Comparison of ENCODE assay signal across 9 cellular contexts in the genomic region with DNA sequence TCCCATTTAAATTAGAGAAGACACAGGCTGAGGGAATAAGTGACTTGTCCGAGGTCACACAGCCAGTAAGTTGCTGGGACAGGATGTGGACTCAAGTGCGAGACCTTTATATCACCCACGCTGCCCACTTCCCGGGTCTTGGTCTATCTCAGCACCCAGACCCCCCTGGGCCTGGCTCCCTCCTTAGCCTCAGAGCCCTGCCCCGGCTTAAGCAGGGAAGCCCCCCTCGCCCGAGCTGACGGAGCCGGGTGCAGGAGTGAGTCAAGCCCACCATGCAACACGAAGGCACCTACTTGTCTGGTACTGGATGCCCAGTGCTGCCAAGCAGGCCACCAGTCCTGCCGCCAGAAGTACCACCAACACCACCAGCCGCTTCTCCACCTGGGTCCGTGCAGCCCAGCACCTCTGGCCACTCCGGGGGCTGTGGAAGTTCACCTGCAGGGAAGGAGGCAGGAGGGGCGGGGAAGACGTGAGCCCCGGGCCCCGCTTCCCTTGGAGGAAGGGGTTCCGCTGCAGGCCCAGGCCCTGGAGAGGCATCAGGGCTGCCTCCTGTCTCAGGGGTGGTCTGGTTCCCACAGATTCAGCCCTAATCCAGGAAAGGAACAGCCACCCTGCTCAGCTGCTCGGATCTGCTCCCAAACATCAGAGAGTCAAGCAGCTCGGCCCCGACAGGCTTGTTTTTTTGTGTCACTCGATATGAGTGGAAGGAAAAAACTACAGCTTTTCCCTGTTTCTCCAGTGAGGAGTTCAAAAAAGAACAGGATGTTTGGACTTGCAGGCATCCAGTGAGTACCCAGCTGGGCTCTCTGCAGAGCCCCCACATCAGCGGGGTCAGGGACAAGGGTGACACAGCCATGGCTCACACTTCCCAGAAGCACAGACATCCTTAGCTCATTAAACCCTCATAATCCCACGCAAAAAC. TPM values are rescaled to one million over a fixed set of nuclear protein-coding genes. Genes with fewer than 3 reads are reported as not detected.
DNase-seq lines count a peak whose midpoint lies in the region; ATAC-seq and TF ChIP-seq lines count a peak whose summit lies in the region.
"Had no signal": no experiment of that assay in that cellular context is flagged by ENCODE, and none has a peak within 500 bp of the region (broad histone marks: within the 10 kb centered on the region; RNA-seq: fewer than 3 reads in every experiment).

No MANE protein-coding gene starts in this region.

- peaks cover 29 to 48% of the 10 kb centered on the region in 2 donors for H3K4me1 ChIP-seq in gastrocnemius medialis

- peaks cover 93% of the 10 kb centered on the region for H3K36me3 Mint-ChIP-seq in activated T-helper 17 cell treated with anti-CD3 and anti-CD28 coated beads, Interleukin-2, amount 50 U/mL, for 72 hours (ENCODE audit: low read depth)

- H3K27ac ChIP-seq in gastrocnemius medialis, result peak overlapping the region; percentile 25 to 82 (median 80)

- H3K9me3 ChIP-seq in gastrocnemius medialis, result no peaks in the 10 kb centered on the region

- DNase-seq in EL (peak; percentile 27), hepatic stellate cell (ENCODE audit: low spot score) (peak; percentile 66), gastrocnemius medialis (no peak), ureter (ENCODE audit: low spot score) (no peak), left colon (no peak)
- no peak for DNase-seq in central memory CD4-positive, alpha-beta T cell
- DNase-seq: GDM1 had no signal

- H3K9me3 Mint-ChIP-seq in activated T-helper 17 cell treated with anti-CD3 and anti-CD28 coated beads, Interleukin-2, amount 50 U/mL, for 72 hours, result no peaks in the 10 kb centered on the region

- ATAC-seq in activated T-helper 17 cell treated with anti-CD3 and anti-CD28 coated beads, Interleukin-2, amount 50 U/mL, for 72 hours (replicated peaks), result peak; percentile 46
- peak in 1 of 2 donors; percentile 18 for ATAC-seq in gastrocnemius medialis
- no peak for ATAC-seq in GM21786 (IDR thresholded peaks at IDR 0.05; ENCODE audit: unreplicated experiment)
- ATAC-seq in left colon, result no peak

- in situ Hi-C loops in gastrocnemius medialis (cut with MboI; ENCODE audit: low sequenced_read_pairs in 4 of 4), result no loop called here

- H3K4me1 Mint-ChIP-seq in activated T-helper 17 cell treated with anti-CD3 and anti-CD28 coated beads, Interleukin-2, amount 50 U/mL, for 72 hours, result peaks cover 43% of the 10 kb centered on the region

- peak overlapping the region; percentile 75 for H3K4me3 Mint-ChIP-seq in activated T-helper 17 cell treated with anti-CD3 and anti-CD28 coated beads, Interleukin-2, amount 50 U/mL, for 72 hours

- TF ChIP-seq POLR2A in gastrocnemius medialis (IDR thresholded peaks at IDR 0.05), result no peak

- H3K36me3 ChIP-seq in gastrocnemius medialis, result no peaks in the 10 kb centered on the region

- peak overlapping the region; percentile 34 to 42 (median 38) for H3K4me3 ChIP-seq in gastrocnemius medialis

- H3K27me3 ChIP-seq in gastrocnemius medialis, result no peaks in the 10 kb centered on the region

- H3K27me3 Mint-ChIP-seq in activated T-helper 17 cell treated with anti-CD3 and anti-CD28 coated beads, Interleukin-2, amount 50 U/mL, for 72 hours, result no peaks in the 10 kb centered on the region

- TF ChIP-seq CTCF in gastrocnemius medialis (IDR thresholded peaks at IDR 0.05 in 4 of 5, conservative IDR thresholded peaks at IDR 0.05 in 1 of 5), result no peak

- intact Hi-C loops in gastrocnemius medialis (cut with DNase I; ENCODE audit: low total_unique reads) (no loop called here), left colon (cut with DNase I, micrococcal nuclease) (no loop called here)

- H3K27ac Mint-ChIP-seq in activated T-helper 17 cell treated with anti-CD3 and anti-CD28 coated beads, Interleukin-2, amount 50 U/mL, for 72 hours, result peak overlapping the region; percentile 91

RNA-seq across cellular contexts. Expression of gene ECE1, which starts 11.1 kb away (rescaled TPM):
- total RNA-seq in activated T-helper 17 cell treated with anti-CD3 and anti-CD28 coated beads, Interleukin-2, amount 50 U/mL, for 72 hours, result 100 to 1,000 TPM in 1 of 2 donors, 10 to 100 TPM in 1; 75.4 to 219 TPM
- total RNA-seq in gastrocnemius medialis, result 10 to 100 TPM; 17.1 to 39.9 (median 26.7) TPM
- total RNA-seq in ureter, result 131 TPM
- 100 to 1,000 TPM; 110 to 165 TPM for total RNA-seq in left colon

Comparison
In these comparisons a context has a peak if more than half of its experiments do, and no peak if none do; other contexts are left out.
1. DNase-seq: peak in EL (single experiment) and hepatic stellate cell (single experiment); none in gastrocnemius medialis (0 of 2), central memory CD4-positive, alpha-beta T cell (single experiment), ureter (single experiment) and left colon (0 of 2).